ENCODE assay signal across 1 cellular context in the genomic region with DNA sequence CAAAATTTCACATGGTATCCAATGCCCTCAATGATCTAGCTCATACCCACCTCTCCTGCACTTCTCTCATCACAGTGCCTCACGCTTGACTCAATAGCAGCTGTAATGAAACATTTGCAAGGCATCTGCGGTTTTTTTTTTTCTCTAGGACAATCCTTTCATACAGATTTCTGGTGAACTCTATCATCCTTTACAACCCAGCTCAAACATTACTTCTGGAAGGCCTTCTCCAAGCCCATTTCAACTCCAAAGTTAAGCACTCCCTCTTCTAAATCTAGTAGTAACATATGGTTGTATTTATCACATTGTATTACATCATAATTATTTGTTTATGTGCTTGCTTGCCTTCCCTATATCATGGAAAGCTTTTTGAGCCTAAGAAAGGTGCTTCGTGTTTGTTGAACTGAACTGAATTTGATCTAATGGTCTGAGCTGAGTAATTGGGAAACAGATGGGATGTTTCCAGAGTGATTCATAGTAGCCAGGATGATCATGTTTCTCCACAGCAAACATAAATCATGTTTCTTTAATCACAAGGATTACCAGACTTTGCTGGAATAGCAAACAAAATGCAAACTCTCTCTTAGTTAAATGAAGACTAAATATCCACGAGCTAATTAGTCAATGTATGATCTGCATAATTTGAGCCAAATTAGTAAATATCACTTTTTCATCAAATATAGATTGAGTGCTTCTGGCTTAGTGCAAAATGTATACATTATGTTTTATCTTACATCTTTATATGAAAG.
TF ChIP-seq lines count a peak whose summit lies in the region.

No MANE protein-coding gene starts in this region.

TF ChIP-seq in SK-N-SH, 30 proteins besides CTCF, POLR2A, EP300 and RAD21 (continued from another document):
- TF ChIP-seq RFX5 (IDR thresholded peaks at IDR 0.05; ENCODE audit: low read length), result no peak
- no peak for TF ChIP-seq NRF1 (IDR thresholded peaks at IDR 0.05; ENCODE audit: low read depth, low read length)
- TF ChIP-seq NFIC (IDR thresholded peaks at IDR 0.05; ENCODE audit: borderline replicate concordance), result peak; percentile 47; the same call in 1 of the 2 replicates
- TF ChIP-seq, protein P1, sequence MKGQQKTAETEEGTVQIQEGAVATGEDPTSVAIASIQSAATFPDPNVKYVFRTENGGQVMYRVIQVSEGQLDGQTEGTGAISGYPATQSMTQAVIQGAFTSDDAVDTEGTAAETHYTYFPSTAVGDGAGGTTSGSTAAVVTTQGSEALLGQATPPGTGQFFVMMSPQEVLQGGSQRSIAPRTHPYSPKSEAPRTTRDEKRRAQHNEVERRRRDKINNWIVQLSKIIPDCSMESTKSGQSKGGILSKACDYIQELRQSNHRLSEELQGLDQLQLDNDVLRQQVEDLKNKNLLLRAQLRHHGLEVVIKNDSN (IDR thresholded peaks at IDR 0.05; ENCODE audit: borderline replicate concordance, low read depth), result no peak
- peak; percentile 92 for TF ChIP-seq FOSL2 (IDR thresholded peaks at IDR 0.05; ENCODE audit: borderline replicate concordance, low read depth)
- TF ChIP-seq MXI1 (IDR thresholded peaks at IDR 0.05; ENCODE audit: low read depth, low read length), result no peak
- peak; percentile 80; the same call in 1 of the 2 replicates for TF ChIP-seq FOXM1 (IDR thresholded peaks at IDR 0.05; ENCODE audit: low read depth)
- TF ChIP-seq, protein P2, sequence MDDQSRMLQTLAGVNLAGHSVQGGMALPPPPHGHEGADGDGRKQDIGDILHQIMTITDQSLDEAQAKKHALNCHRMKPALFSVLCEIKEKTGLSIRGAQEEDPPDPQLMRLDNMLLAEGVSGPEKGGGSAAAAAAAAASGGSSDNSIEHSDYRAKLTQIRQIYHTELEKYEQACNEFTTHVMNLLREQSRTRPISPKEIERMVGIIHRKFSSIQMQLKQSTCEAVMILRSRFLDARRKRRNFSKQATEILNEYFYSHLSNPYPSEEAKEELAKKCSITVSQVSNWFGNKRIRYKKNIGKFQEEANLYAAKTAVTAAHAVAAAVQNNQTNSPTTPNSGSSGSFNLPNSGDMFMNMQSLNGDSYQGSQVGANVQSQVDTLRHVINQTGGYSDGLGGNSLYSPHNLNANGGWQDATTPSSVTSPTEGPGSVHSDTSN (IDR thresholded peaks at IDR 0.05), result peak; percentile 95
- TF ChIP-seq YY1 (IDR thresholded peaks at IDR 0.05; ENCODE audit: low read depth), result peak; percentile 26; the same call in 1 of the 2 replicates
- peak; percentile 97 for TF ChIP-seq JUND (IDR thresholded peaks at IDR 0.05)
- TF ChIP-seq, protein P3, sequence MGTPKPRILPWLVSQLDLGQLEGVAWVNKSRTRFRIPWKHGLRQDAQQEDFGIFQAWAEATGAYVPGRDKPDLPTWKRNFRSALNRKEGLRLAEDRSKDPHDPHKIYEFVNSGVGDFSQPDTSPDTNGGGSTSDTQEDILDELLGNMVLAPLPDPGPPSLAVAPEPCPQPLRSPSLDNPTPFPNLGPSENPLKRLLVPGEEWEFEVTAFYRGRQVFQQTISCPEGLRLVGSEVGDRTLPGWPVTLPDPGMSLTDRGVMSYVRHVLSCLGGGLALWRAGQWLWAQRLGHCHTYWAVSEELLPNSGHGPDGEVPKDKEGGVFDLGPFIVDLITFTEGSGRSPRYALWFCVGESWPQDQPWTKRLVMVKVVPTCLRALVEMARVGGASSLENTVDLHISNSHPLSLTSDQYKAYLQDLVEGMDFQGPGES (IDR thresholded peaks at IDR 0.05; ENCODE audit: low read depth, low read length), result no peak
- TF ChIP-seq, protein P4, sequence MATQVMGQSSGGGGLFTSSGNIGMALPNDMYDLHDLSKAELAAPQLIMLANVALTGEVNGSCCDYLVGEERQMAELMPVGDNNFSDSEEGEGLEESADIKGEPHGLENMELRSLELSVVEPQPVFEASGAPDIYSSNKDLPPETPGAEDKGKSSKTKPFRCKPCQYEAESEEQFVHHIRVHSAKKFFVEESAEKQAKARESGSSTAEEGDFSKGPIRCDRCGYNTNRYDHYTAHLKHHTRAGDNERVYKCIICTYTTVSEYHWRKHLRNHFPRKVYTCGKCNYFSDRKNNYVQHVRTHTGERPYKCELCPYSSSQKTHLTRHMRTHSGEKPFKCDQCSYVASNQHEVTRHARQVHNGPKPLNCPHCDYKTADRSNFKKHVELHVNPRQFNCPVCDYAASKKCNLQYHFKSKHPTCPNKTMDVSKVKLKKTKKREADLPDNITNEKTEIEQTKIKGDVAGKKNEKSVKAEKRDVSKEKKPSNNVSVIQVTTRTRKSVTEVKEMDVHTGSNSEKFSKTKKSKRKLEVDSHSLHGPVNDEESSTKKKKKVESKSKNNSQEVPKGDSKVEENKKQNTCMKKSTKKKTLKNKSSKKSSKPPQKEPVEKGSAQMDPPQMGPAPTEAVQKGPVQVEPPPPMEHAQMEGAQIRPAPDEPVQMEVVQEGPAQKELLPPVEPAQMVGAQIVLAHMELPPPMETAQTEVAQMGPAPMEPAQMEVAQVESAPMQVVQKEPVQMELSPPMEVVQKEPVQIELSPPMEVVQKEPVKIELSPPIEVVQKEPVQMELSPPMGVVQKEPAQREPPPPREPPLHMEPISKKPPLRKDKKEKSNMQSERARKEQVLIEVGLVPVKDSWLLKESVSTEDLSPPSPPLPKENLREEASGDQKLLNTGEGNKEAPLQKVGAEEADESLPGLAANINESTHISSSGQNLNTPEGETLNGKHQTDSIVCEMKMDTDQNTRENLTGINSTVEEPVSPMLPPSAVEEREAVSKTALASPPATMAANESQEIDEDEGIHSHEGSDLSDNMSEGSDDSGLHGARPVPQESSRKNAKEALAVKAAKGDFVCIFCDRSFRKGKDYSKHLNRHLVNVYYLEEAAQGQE (IDR thresholded peaks at IDR 0.05; ENCODE audit: low read depth, low read length), result 0 out of 2 replicates have a peak, but pooled peaks have one; percentile 37
- 0 out of 2 replicates have a peak, but pooled peaks have one; percentile 32 for TF ChIP-seq TAF1 (IDR thresholded peaks at IDR 0.05; ENCODE audit: borderline replicate concordance, low read depth, low read length)
- no peak; the same call in 1 of the 2 replicates for TF ChIP-seq GATA2 (CRISPR knock-in tag; IDR thresholded peaks at IDR 0.05)
- no peak for TF ChIP-seq GABPA (IDR thresholded peaks at IDR 0.05; ENCODE audit: low read depth)
- TF ChIP-seq MEF2A (IDR thresholded peaks at IDR 0.05; ENCODE audit: borderline replicate concordance, low read depth), result peak; percentile 42
- peak; percentile 89 for TF ChIP-seq TCF12 (IDR thresholded peaks at IDR 0.05)
- TF ChIP-seq, protein P5, sequence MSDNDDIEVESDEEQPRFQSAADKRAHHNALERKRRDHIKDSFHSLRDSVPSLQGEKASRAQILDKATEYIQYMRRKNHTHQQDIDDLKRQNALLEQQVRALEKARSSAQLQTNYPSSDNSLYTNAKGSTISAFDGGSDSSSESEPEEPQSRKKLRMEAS (IDR thresholded peaks at IDR 0.05; ENCODE audit: low read depth), result no peak; the same call in 1 of the 2 replicates
